In genomic region chr17:32536736-32537646, GRCh38 we compare ENCODE assay signal across 16 cellular contexts. TPM values are rescaled to one million over a fixed set of nuclear protein-coding genes. Genes with fewer than 3 reads are reported as not detected.
DNase-seq lines count a peak whose midpoint lies in the region; ATAC-seq and TF ChIP-seq lines count a peak whose summit lies in the region.
"Had no signal": no experiment of that assay in that cellular context is flagged by ENCODE, and none has a peak within 500 bp of the region (broad histone marks: within the 10 kb centered on the region; RNA-seq: fewer than 3 reads in every experiment).

No MANE protein-coding gene starts in this region.

- peaks cover 2% of the 10 kb centered on the region for H3K27me3 Mint-ChIP-seq in activated CD8-positive, alpha-beta memory T cell treated with anti-CD3 and anti-CD28 coated beads, Interleukin-2, amount 10 ng/mL, durations not matched to agents 7 days and 5 days
- H3K27me3 Mint-ChIP-seq: activated naive CD4-positive, alpha-beta T cell treated with anti-CD3 and anti-CD28 coated beads, Interleukin-2, amount 50 U/mL, for 24 hours; type B pancreatic cell had no signal

- no peak overlapping the region for H3K27ac Mint-ChIP-seq in activated CD8-positive, alpha-beta memory T cell treated with anti-CD3 and anti-CD28 coated beads, Interleukin-2, amount 10 ng/mL, durations not matched to agents 7 days and 5 days
- H3K27ac Mint-ChIP-seq: activated naive CD4-positive, alpha-beta T cell treated with anti-CD3 and anti-CD28 coated beads, Interleukin-2, amount 50 U/mL, for 24 hours; type B pancreatic cell had no signal

- DNase-seq in AG04449 (ENCODE audit: low read depth, low spot score), result peak; percentile 21
- peak; percentile 60 for DNase-seq in HS-5 (ENCODE audit: low read depth)
- peak; percentile 46 for DNase-seq in astrocyte of the spinal cord (ENCODE audit: low read depth, low spot score)
- peak; percentile 61 to 80 for DNase-seq in lung microvascular endothelial cell (ENCODE audit: low read depth in 2 of 2)
- DNase-seq in activated CD8-positive, alpha-beta memory T cell treated with anti-CD3 and anti-CD28 coated beads, Interleukin-2, amount 10 ng/mL, durations not matched to agents 7 days and 5 days, result no peak
- DNase-seq in caudate nucleus (lab: John Stamatoyannopoulos, UW), result no peak
- no peak for DNase-seq in NCI-H2227 treated with DMSO at 0.1 percent for 48 hours (lab: John Stamatoyannopoulos, UW)
- DNase-seq: DND-41, mammary epithelial cell, NCI-H146, NCI-H69 had no signal

- ATAC-seq in activated CD8-positive, alpha-beta memory T cell treated with anti-CD3 and anti-CD28 coated beads, Interleukin-2, amount 10 ng/mL, durations not matched to agents 7 days and 5 days, result no peak
- ATAC-seq in GM21786 (IDR thresholded peaks at IDR 0.05; ENCODE audit: unreplicated experiment), result no peak
- ATAC-seq: esophagus mucosa, Right ventricle myocardium inferior had no signal

- H3K4me3 ChIP-seq in AG04449 (ENCODE audit: low read depth, low read length), result no peak overlapping the region
- H3K4me3 ChIP-seq in astrocyte of the spinal cord (ENCODE audit: low read depth, low read length), result no peak overlapping the region

- CTCF ChIA-PET in AG04449 (lab: Yijun Ruan, JAX), result interaction anchor here (0.8 kb wide), 1 partner anchor 15 kb away, joined by 3 read pairs; no protein-coding TSS in a partner anchor
- CTCF ChIA-PET in activated CD8-positive, alpha-beta memory T cell treated with anti-CD3 and anti-CD28 coated beads, Interleukin-2, amount 10 ng/mL, durations not matched to agents 7 days and 5 days (lab: Charles Lee), result interaction anchor here (1.0 kb wide), 2 partner anchors 53 to 74 kb away, joined by 4 read pairs; no protein-coding TSS in a partner anchor

- no peaks in the 10 kb centered on the region for H3K9me3 Mint-ChIP-seq in activated CD8-positive, alpha-beta memory T cell treated with anti-CD3 and anti-CD28 coated beads, Interleukin-2, amount 10 ng/mL, durations not matched to agents 7 days and 5 days (ENCODE audit: low read depth)
- H3K9me3 Mint-ChIP-seq: activated naive CD4-positive, alpha-beta T cell treated with anti-CD3 and anti-CD28 coated beads, Interleukin-2, amount 50 U/mL, for 24 hours; type B pancreatic cell had no signal

- no peak overlapping the region for H3K27ac ChIP-seq in caudate nucleus (ENCODE audit: low read depth, low read length)

- H3K4me3 Mint-ChIP-seq in activated CD8-positive, alpha-beta memory T cell treated with anti-CD3 and anti-CD28 coated beads, Interleukin-2, amount 10 ng/mL, durations not matched to agents 7 days and 5 days, result no peak overlapping the region
- H3K4me3 Mint-ChIP-seq: activated naive CD4-positive, alpha-beta T cell treated with anti-CD3 and anti-CD28 coated beads, Interleukin-2, amount 50 U/mL, for 24 hours; type B pancreatic cell had no signal

- H3K36me3 Mint-ChIP-seq in activated CD8-positive, alpha-beta memory T cell treated with anti-CD3 and anti-CD28 coated beads, Interleukin-2, amount 10 ng/mL, durations not matched to agents 7 days and 5 days, result peaks cover 2% of the 10 kb centered on the region
- H3K36me3 Mint-ChIP-seq: activated naive CD4-positive, alpha-beta T cell treated with anti-CD3 and anti-CD28 coated beads, Interleukin-2, amount 50 U/mL, for 24 hours had no signal

- H3K4me1 Mint-ChIP-seq in activated CD8-positive, alpha-beta memory T cell treated with anti-CD3 and anti-CD28 coated beads, Interleukin-2, amount 10 ng/mL, durations not matched to agents 7 days and 5 days, result no peaks in the 10 kb centered on the region

- POLR2A ChIA-PET in AG04449 (lab: Yijun Ruan, JAX), result no interaction called here

- TF ChIP-seq CTCF in AG04449 (IDR thresholded peaks at IDR 0.05; ENCODE audit: insufficient read depth, low read length, missing control alignments) (no peak), astrocyte of the spinal cord (IDR thresholded peaks at IDR 0.05; ENCODE audit: low read depth, low read length) (no peak)

- in situ Hi-C loops in astrocyte of the spinal cord (cut with HindIII; ENCODE audit: low sequenced_read_pairs), result no loop called here

RNA-seq across cellular contexts. Expression of gene CDK5R1, which starts 50.2 kb away (rescaled TPM):
- 1.3 and 2.2 TPM in 2 replicates for total RNA-seq in lung microvascular endothelial cell
- total RNA-seq in activated CD8-positive, alpha-beta memory T cell treated with anti-CD3 and anti-CD28 coated beads, Interleukin-2, amount 10 ng/mL, durations not matched to agents 7 days and 5 days, result 1 to 10 TPM; 3.3 to 3.5 TPM

Comparison
In these comparisons a context has a peak if more than half of its experiments do, and no peak if none do; other contexts are left out.
1. DNase-seq: peak in AG04449 (single experiment), HS-5 (single experiment), astrocyte of the spinal cord (single experiment) and lung microvascular endothelial cell (2 of 2); none in activated CD8-positive, alpha-beta memory T cell treated with anti-CD3 and anti-CD28 coated beads, Interleukin-2, amount 10 ng/mL, durations not matched to agents 7 days and 5 days (single experiment), caudate nucleus (0 of 61) and NCI-H2227 treated with DMSO at 0.1 percent for 48 hours (single experiment).